In the genomic region with DNA sequence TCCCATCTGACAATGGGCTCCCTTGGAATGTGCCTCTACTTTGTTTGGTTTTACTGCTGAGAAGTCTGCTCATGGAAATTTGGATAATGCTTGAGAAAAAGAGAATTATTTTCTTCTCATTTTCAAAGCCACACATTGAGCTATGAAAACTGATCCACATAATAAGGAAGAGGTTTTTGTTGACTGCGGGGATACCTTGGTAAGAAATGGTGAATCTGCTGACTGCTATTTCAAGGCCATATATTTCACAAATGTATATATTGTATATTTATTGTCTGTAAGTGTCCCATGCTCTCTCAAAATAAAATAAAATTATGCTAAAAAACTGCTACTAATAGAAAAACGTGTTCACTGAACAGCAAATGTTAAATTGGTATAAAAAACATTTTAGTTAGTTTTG, we compare ENCODE assay signal across 9 cellular contexts. TPM values are rescaled to one million over a fixed set of nuclear protein-coding genes. Genes with fewer than 3 reads are reported as not detected.
"Had no signal": no experiment of that assay in that cellular context is flagged by ENCODE, and none has a peak within 500 bp of the region (broad histone marks: within the 10 kb centered on the region; RNA-seq: fewer than 3 reads in every experiment).

No MANE protein-coding gene starts in this region.

- H3K9ac ChIP-seq: KMS-11 had no signal

- H3K27me3 Mint-ChIP-seq: IgD-negative memory B cell had no signal

- H3K4me3 ChIP-seq: K562 had no signal

- FAIRE-seq: K562 had no signal

- H3K27ac Mint-ChIP-seq: IgD-negative memory B cell had no signal

- ATAC-seq: K562 had no signal

- H3K27ac ChIP-seq: HL-60, KMS-11 had no signal

- H3K9me3 Mint-ChIP-seq: IgD-negative memory B cell had no signal

- H3K4me2 ChIP-seq: KMS-11 had no signal

- H3K4me3 Mint-ChIP-seq: IgD-negative memory B cell had no signal

- DNase-seq: IMR-90, KBM-7, KG1 had no signal

RNA-seq across cellular contexts. Expression of a gene that starts 39.2 kb away (rescaled TPM):
- total RNA-seq: HT-29, HT1080, IMR-90, K562 had no signal
- polyA plus RNA-seq: IMR-90, K562 had no signal
